In the genomic region with DNA sequence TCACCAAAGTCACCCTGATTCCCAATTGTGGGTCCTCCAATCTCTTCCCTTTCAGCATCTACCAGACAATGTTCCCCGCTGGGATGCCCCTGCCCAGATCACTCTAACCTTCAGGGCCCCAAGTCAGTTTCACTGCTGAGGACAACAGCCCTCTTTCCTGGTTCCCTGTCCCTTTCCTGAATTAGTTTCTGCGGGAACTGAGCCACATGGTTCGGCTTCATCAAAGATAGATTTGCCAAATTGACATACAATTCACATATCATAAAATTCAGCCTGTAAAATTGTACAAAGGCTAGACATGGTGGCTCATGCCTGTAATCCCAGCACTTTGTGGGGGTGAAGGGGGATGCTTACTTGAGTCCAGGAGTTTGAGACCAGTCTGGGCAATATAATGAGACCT, we compare ENCODE assay signal across 36 cellular contexts. TPM values are rescaled to one million over a fixed set of nuclear protein-coding genes. Genes with fewer than 3 reads are reported as not detected.
"Had no signal": no experiment of that assay in that cellular context is flagged by ENCODE, and none has a peak within 500 bp of the region (broad histone marks: within the 10 kb centered on the region; RNA-seq: fewer than 3 reads in every experiment).

No MANE protein-coding gene starts in this region.

- H3K4me3 Mint-ChIP-seq: activated CD4-positive, alpha-beta T cell treated with anti-CD3 and anti-CD28 coated beads, Interleukin-2, amount 10 ng/mL, durations not matched to agents 24 days and 14 days; activated CD8-positive, alpha-beta T cell treated with anti-CD3 and anti-CD28 coated beads for 36 hours; activated naive CD4-positive, alpha-beta T cell treated with anti-CD3 and anti-CD28 coated beads for 36 hours; activated T-cell treated with anti-CD3 and anti-CD28 coated beads, Interleukin-2, amount 50 U/mL, for 4 hours; activated T-helper 1 cell treated with anti-CD3 and anti-CD28 coated beads, Interleukin-12 subunit alpha, Interleukin-12 subunit beta, Interleukin-2, Interleukin-4 antibody, amounts not matched to agents 30 ng/mL and 10 ng/mL and 1 ng/mL, durations not matched to agents 14 hours and 24 hours and 36 hours had no signal

- H3K27ac Mint-ChIP-seq: activated CD4-positive, alpha-beta T cell treated with anti-CD3 and anti-CD28 coated beads, Interleukin-2, amount 10 ng/mL, durations not matched to agents 24 days and 14 days; activated CD8-positive, alpha-beta T cell treated with anti-CD3 and anti-CD28 coated beads for 36 hours; activated naive CD4-positive, alpha-beta T cell treated with anti-CD3 and anti-CD28 coated beads for 36 hours; activated naive CD4-positive, alpha-beta T cell treated with anti-CD3 and anti-CD28 coated beads, Interleukin-2, amount 50 U/mL, for 72 hours; activated T-helper 1 cell treated with anti-CD3 and anti-CD28 coated beads, Interleukin-12 subunit alpha, Interleukin-12 subunit beta, Interleukin-2, Interleukin-4 antibody, amounts not matched to agents 30 ng/mL and 10 ng/mL and 1 ng/mL, durations not matched to agents 14 hours and 24 hours and 36 hours had no signal

- DNase-seq: activated CD4-positive, alpha-beta T cell treated with anti-CD3 and anti-CD28 coated beads, Interleukin-2, amount 10 ng/mL, durations not matched to agents 24 days and 14 days; activated CD4-positive, alpha-beta T cell treated with anti-CD3 and anti-CD28 coated beads, Interleukin-2, amount 50 U/mL, for 4 hours; activated CD8-positive, alpha-beta T cell treated with anti-CD3 and anti-CD28 coated beads for 36 hours; activated gamma-delta T cell treated with Interleukin-2 at 50 U/mL for 16 hours; activated naive CD4-positive, alpha-beta T cell treated with anti-CD3 and anti-CD28 coated beads for 36 hours; activated T-cell treated with anti-CD3 and anti-CD28 coated beads for 4 hours; activated T-cell treated with anti-CD3 and anti-CD28 coated beads, Interleukin-2, amount 50 U/mL, for 4 hours; adrenal gland; body of pancreas; cerebellar nuclear complex; Kasumi-1; KG1; MG63; NCI-H1092; NCI-H1436 treated with DMSO at 0.1 percent for 48 hours; NCI-H187; NCI-H2029 treated with DMSO at 0.1 percent for 48 hours; NCI-H2107; NCI-H2171; NCI-H510A; NCI-H526; NCI-H748 treated with DMSO at 0.1 percent for 48 hours; NK-92 treated with Interleukin-12 subunit alpha and Interleukin-12 subunit beta, amount 100 ng/mL, for 24 hours; PC-3; SHP77; SJCRH30; T1000 had no signal

- H3K36me3 ChIP-seq: adrenal gland, breast epithelium, MG63, Peyer's patch, SJCRH30 had no signal

- FAIRE-seq: astrocyte had no signal

- H3K9me3 ChIP-seq: adrenal gland, body of pancreas, breast epithelium, MG63, Peyer's patch, SJCRH30 had no signal

- H3K27me3 Mint-ChIP-seq: activated CD4-positive, alpha-beta T cell treated with anti-CD3 and anti-CD28 coated beads, Interleukin-2, amount 10 ng/mL, durations not matched to agents 24 days and 14 days; activated CD8-positive, alpha-beta T cell treated with anti-CD3 and anti-CD28 coated beads for 36 hours had no signal

- H3K9me3 Mint-ChIP-seq: activated CD4-positive, alpha-beta T cell treated with anti-CD3 and anti-CD28 coated beads, Interleukin-2, amount 10 ng/mL, durations not matched to agents 24 days and 14 days; activated CD8-positive, alpha-beta T cell treated with anti-CD3 and anti-CD28 coated beads for 36 hours; activated naive CD4-positive, alpha-beta T cell treated with anti-CD3 and anti-CD28 coated beads for 36 hours; activated naive CD4-positive, alpha-beta T cell treated with anti-CD3 and anti-CD28 coated beads, Interleukin-2, amount 50 U/mL, for 72 hours; activated T-cell treated with anti-CD3 and anti-CD28 coated beads, Interleukin-2, amount 50 U/mL, for 4 hours; activated T-helper 1 cell treated with anti-CD3 and anti-CD28 coated beads, Interleukin-12 subunit alpha, Interleukin-12 subunit beta, Interleukin-2, Interleukin-4 antibody, amounts not matched to agents 30 ng/mL and 10 ng/mL and 1 ng/mL, durations not matched to agents 14 hours and 24 hours and 36 hours had no signal

- ATAC-seq: activated CD8-positive, alpha-beta T cell treated with anti-CD3 and anti-CD28 coated beads for 36 hours; activated naive CD4-positive, alpha-beta T cell treated with anti-CD3 and anti-CD28 coated beads, Interleukin-2, amount 50 U/mL, for 72 hours; activated T-cell treated with anti-CD3 and anti-CD28 coated beads, Interleukin-2, amount 50 U/mL, for 4 hours; body of pancreas; PC-3 had no signal

- H3K27me3 ChIP-seq: adrenal gland, body of pancreas, breast epithelium, MG63, Peyer's patch, SJCRH30 had no signal

- H3K4me1 ChIP-seq: breast epithelium had no signal

- H3K36me3 Mint-ChIP-seq: activated naive CD4-positive, alpha-beta T cell treated with anti-CD3 and anti-CD28 coated beads, Interleukin-2, amount 50 U/mL, for 72 hours had no signal

- H3K27ac ChIP-seq: adrenal gland, body of pancreas, breast epithelium, SJCRH30, SK-N-MC had no signal

- H3K4me3 ChIP-seq: adrenal gland, body of pancreas, breast epithelium, MG63, Peyer's patch, SJCRH30, SK-N-MC had no signal

RNA-seq across cellular contexts. Expression of gene CATSPERZ, which starts 27.8 kb away (rescaled TPM):
- total RNA-seq: activated CD4-positive, alpha-beta T cell treated with anti-CD3 and anti-CD28 coated beads, Interleukin-2, amount 10 ng/mL, durations not matched to agents 24 days and 14 days; activated T-cell treated with anti-CD3 and anti-CD28 coated beads, Interleukin-2, amount 50 U/mL, for 4 hours; astrocyte; cardiac septum; SJCRH30; T-helper 1 cell treated with Interleukin-12 subunit alpha and Interleukin-12 subunit beta and Interleukin-4 antibody, amounts not matched to agents 30 ng/mL and 1 ng/mL, for 36 hours; T-helper 2 cell treated with Interferon-gamma antibody and Interleukin-4, amounts not matched to agents 100 ng/mL and 5 ng/mL, for 36 hours had no signal
